8 cellular contexts compared by ENCODE assay signal in the genomic region with DNA sequence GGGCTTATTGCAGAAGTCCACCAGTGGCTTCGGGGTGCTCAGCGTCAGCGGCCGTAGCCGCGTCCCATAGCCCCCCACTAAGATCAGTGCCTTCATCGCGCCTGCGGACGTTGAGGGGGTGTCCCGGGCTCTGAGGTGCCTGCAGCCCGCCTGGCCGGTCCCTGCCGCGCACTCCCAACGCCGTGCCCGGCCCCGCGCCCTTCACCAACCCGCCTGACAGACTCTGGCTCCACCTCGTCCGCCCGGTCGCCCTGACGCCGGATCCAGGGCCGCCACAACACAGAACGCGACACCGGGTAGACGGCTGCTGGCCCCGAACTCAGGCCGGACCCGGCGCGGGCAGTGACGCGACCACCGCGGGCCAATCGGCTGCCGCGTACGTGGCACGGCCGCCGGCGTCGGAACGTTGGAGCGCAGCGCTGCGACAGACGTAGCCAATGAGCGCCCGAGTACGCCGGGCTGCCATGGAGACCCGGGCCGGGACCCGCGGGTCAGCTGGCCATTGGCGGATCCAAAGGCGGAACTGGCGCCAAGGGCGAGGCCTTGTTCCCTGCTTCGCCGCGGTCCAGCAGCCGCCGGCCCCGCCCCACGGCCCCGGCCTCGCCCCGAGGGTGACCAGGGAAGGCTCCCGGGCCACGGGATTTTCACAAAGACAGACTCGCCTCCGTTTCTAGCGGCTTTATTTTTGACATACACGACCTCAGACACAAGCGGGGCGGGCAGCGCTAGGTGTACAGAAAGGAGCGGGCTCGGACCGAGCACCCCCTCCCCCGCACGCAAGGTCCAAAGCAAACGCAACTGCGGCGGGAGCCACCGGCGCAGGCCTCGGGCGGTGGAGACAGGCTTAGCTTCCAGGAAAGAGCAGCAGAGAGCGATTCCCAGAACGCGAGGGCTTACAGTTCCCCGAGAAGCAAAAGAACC. TPM values are rescaled to one million over a fixed set of nuclear protein-coding genes. Genes with fewer than 3 reads are reported as not detected.
DNase-seq lines count a peak whose midpoint lies in the region; ATAC-seq and TF ChIP-seq lines count a peak whose summit lies in the region.

A gene (minus strand): TSS at position 321 of the 921 bp plus-strand sequence. CDS start 225 bp downstream, at position 96.

- H3K4me3 ChIP-seq in ascending aorta (peak within 1 kb of the TSS; percentile 86 to 98), right cardiac atrium (ENCODE audit: low read length) (peak within 1 kb of the TSS; percentile 64), uterus (peak within 1 kb of the TSS; percentile 70 to 96)

- DNase-seq in NCI-H2029 treated with DMSO at 0.1 percent for 48 hours (lab: John Stamatoyannopoulos, UW), result peak; percentile 42
- peak; percentile 89 for DNase-seq in T-helper 22 cell (ENCODE audit: low read depth)
- peak; percentile 92 to 97 for DNase-seq in ascending aorta (ENCODE audit: low spot score in 2 of 2)
- DNase-seq in right cardiac atrium, result peak; percentile 99
- peak; percentile 95 for DNase-seq in putamen (ENCODE audit: low spot score)
- DNase-seq in uterus, result peak; percentile 95 to 97

- H3K9me3 ChIP-seq in ascending aorta (no peaks in the 10 kb centered on the region), right cardiac atrium (ENCODE audit: control insufficient read depth, low read length) (no peaks in the 10 kb centered on the region), uterus (no peaks in the 10 kb centered on the region)

- TF ChIP-seq CTCF in ascending aorta (IDR thresholded peaks at IDR 0.05) (no peak), uterus (IDR thresholded peaks at IDR 0.05) (peak in 1 of 4 experiments; percentile 2)

- peaks cover 16 to 20% of the 10 kb centered on the region in 2 donors for H3K4me1 ChIP-seq in ascending aorta
- peaks cover 12% of the 10 kb centered on the region for H3K4me1 ChIP-seq in right cardiac atrium (ENCODE audit: control insufficient read depth, insufficient read depth, low read length)
- H3K4me1 ChIP-seq in uterus, result peaks cover 0 to 16% of the 10 kb centered on the region in 2 donors

- H3K27ac ChIP-seq in ascending aorta, result peak within 1 kb of the TSS; percentile 93 to 97
- H3K27ac ChIP-seq in right cardiac atrium (ENCODE audit: low read length), result peak within 1 kb of the TSS; percentile 94
- peak within 1 kb of the TSS; percentile 83 to 91 for H3K27ac ChIP-seq in uterus

- peaks cover 23 to 54% of the 10 kb centered on the region in 2 donors for H3K36me3 ChIP-seq in ascending aorta
- H3K36me3 ChIP-seq in uterus, result no peaks in the 10 kb centered on the region

- intact Hi-C loops in ascending aorta (cut with DNase I) (loop anchor here (1.0 to 10.0 kb wide), 4 partner anchors 35 to 131 kb away; a partner anchor contains a TSS), right cardiac atrium (cut with DNase I) (no loop called here), uterus (cut with DNase I; ENCODE audit: low total_unique reads) (no loop called here)

- ATAC-seq in GM18508 (IDR thresholded peaks at IDR 0.05; ENCODE audit: insufficient read depth, unreplicated experiment) (peak; percentile 58), HG02981 (IDR thresholded peaks at IDR 0.05; ENCODE audit: unreplicated experiment) (peak; percentile 72), right cardiac atrium (peak; percentile 89 to 92)

- no peaks in the 10 kb centered on the region for H3K27me3 ChIP-seq in ascending aorta
- no peaks in the 10 kb centered on the region for H3K27me3 ChIP-seq in right cardiac atrium (ENCODE audit: control insufficient read depth, insufficient read depth)
- no peaks in the 10 kb centered on the region for H3K27me3 ChIP-seq in uterus

- WGBS in right cardiac atrium, result under 1% methylated on average over 102 of the region's 102 CpGs

- peak; percentile 47 to 82 for TF ChIP-seq POLR2A in uterus (IDR thresholded peaks at IDR 0.05)

RNA-seq across cellular contexts. Expression of the gene that starts here (rescaled TPM):
- 16.4 TPM for total RNA-seq in ascending aorta
- 10 to 100 TPM; 12.6 to 34.7 (median 19.6) TPM for total RNA-seq in right cardiac atrium
- 13.2 TPM for polyA plus RNA-seq in right cardiac atrium
- total RNA-seq in uterus, result 10 to 100 TPM in 3 of 4 donors, 1 to 10 TPM in 1; 7.7 to 44.8 (median 27.1) TPM

Comparison
In these comparisons a context has a peak if more than half of its experiments do, and no peak if none do; other contexts are left out.
1. Peak in every context shown above with its lines: DNase-seq, ATAC-seq, H3K4me3 ChIP-seq and H3K27ac ChIP-seq.
2. DNase-seq: peak in every context shown above with its lines; median percentile 99 in right cardiac atrium; 96 in uterus; 95 in putamen; 94 in ascending aorta; 89 in T-helper 22 cell; 42 in NCI-H2029 treated with DMSO at 0.1 percent for 48 hours.